ENCODE assay signal across 8 cellular contexts in the genomic region with DNA sequence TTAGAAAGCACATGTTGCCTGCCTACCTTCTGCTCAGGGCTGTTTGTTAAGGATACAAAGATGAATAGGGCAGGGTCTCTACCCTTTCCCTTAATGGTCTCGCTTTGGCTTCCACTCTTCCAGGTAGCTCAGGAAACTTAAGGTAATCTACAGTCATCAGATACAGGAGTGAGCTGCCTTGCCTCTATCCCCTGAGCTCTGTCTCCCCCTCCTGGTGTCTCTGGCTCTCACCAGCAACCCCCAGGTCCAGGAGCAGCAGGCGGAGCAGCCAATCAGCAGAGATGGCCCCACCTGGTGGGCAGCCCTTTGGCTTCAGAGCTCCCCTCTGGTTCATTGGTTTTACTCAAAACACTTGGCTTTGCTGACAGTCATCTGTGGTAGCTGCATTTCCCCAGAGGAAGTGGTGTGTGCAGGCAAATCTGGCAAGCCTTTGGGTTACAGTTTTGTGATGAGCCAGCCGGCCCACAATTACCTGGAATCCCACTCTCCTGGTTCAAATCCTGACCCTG. TPM values are rescaled to one million over a fixed set of nuclear protein-coding genes. Genes with fewer than 3 reads are reported as not detected.
A peak's percentile ranks its signal among the peaks of the same experiment; 100 is the strongest.
DNase-seq lines count a peak whose midpoint lies in the region; ATAC-seq, FAIRE-seq and TF ChIP-seq lines count a peak whose summit lies in the region.

No MANE protein-coding gene starts in this region.

- no peaks in the 10 kb centered on the region for H3K9me1 ChIP-seq in K562 (ENCODE audit: control insufficient read depth, insufficient read depth, low read length)

- H2AFZ ChIP-seq in K562 (ENCODE audit: low read depth, low read length): no peak overlapping the region

- TF ChIP-seq CTCF in AG04450 (IDR thresholded peaks at IDR 0.05; ENCODE audit: low read depth, low read length): peak; percentile 96
- TF ChIP-seq CTCF in K562 (IDR thresholded peaks at IDR 0.05 in 2 of 3, conservative IDR thresholded peaks at IDR 0.05 in 1 of 3; ENCODE audit: insufficient read depth in 2 of 3, low read depth in 1 of 3, low read length in 3 of 3): peak; percentile 99 to 100 (median 99)

- POLR2A ChIA-PET in AG04450 (lab: Yijun Ruan, JAX) (interaction anchor here (1.1 to 1.5 kb wide), 2 partner anchors 110 to 162 kb away, joined by 3 to 4 read pairs; no protein-coding TSS in a partner anchor), K562 (lab: Yijun Ruan, JAX) (interaction anchor here (0.6 to 2.0 kb wide), 16 partner anchors 11 to 839 kb away, joined by 3 to 17 read pairs (median 4); partner anchors contain the start of genes RPSA and XIRP1)

- TF ChIP-seq EP300 in K562 (IDR thresholded peaks at IDR 0.05; ENCODE audit: low read length): peak; percentile 29; the same call in 1 of the 2 replicates

- H3K79me2 ChIP-seq in K562 (ENCODE audit: control insufficient read depth, insufficient read depth, low read length): no peaks in the 10 kb centered on the region

- peak; percentile 100 for TF ChIP-seq RAD21 in K562 (CRISPR knock-in tag; conservative IDR thresholded peaks at IDR 0.05 in 1 of 2, IDR thresholded peaks at IDR 0.05 in 1 of 2)

- no peak overlapping the region for H3K4me2 ChIP-seq in K562 (ENCODE audit: insufficient read depth, low read length)

- peak; percentile 46 for DNase-seq in AG04450 (ENCODE audit: low read depth, low spot score)
- DNase-seq in NCI-H2107 (lab: John Stamatoyannopoulos, UW): peak; percentile 31
- peak; percentile 81 for DNase-seq in UCSD-AML1 (lab: John Stamatoyannopoulos, UW; ENCODE audit: unreplicated experiment)
- DNase-seq in K562 (ENCODE audit: extremely low read depth in 1 of 4, low spot score in 3 of 4): peak; percentile 90 to 97 (median 94)
- DNase-seq in iPS-NIHi11 (ENCODE audit: low spot score): peak; percentile 97
- peak; percentile 59 to 61 for DNase-seq in stimulated activated CD4-positive, alpha-beta T cell treated with anti-CD3 and anti-CD28 coated beads, Interleukin-15, amount 100 ng/mL, for 1 hour (ENCODE audit: low read depth in 1 of 2, low spot score in 1 of 2)

- no peaks in the 10 kb centered on the region for H3K36me3 ChIP-seq in K562 (ENCODE audit: control insufficient read depth, insufficient read depth, low read length)

- in situ Hi-C loops in K562 (cut with MboI): loop anchor here (5.0 kb wide), 2 partner anchors 101 to 161 kb away; no protein-coding TSS in a partner anchor

- BruUV-seq in K562 (replicated peaks; lab: Mats Ljungman, UMichigan): no TSS peak

- H3K4me1 ChIP-seq in K562 (replicated peaks in 1 of 2; ENCODE audit: control insufficient read depth in 2 of 2, insufficient read depth in 2 of 2, low read length in 2 of 2): peaks cover 3 to 21% of the 10 kb centered on the region in 2 experiments; a peak in 3 of 5 replicates

- ATAC-seq in GM18858 (IDR thresholded peaks at IDR 0.05; ENCODE audit: unreplicated experiment): peak; percentile 97
- peak; percentile 98 for ATAC-seq in HG03045 (IDR thresholded peaks at IDR 0.05; ENCODE audit: unreplicated experiment)
- peak; percentile 96 for ATAC-seq in K562

- no peaks in the 10 kb centered on the region for H3K27me3 ChIP-seq in AG04450 (ENCODE audit: control insufficient read depth, insufficient read depth, low read length)
- peaks cover 0 to 4% of the 10 kb centered on the region in 2 experiments; a peak in 1 of 5 replicates for H3K27me3 ChIP-seq in K562 (ENCODE audit: control insufficient read depth in 2 of 2, insufficient read depth in 2 of 2, low read length in 2 of 2)

- intact Hi-C loops in K562 (cut with micrococcal nuclease): loop anchor here (1.0 to 2.0 kb wide), 6 partner anchors 80 to 288 kb away; no protein-coding TSS in a partner anchor

- H3K27ac ChIP-seq in AG04450 (ENCODE audit: low read depth, low read length): no peak overlapping the region
- H3K27ac ChIP-seq in K562 (ENCODE audit: extremely low read depth, low read depth, low read length): no peak overlapping the region

- CTCF ChIA-PET in AG04450 (lab: Charles Lee): interaction anchor here (0.6 to 11.8 kb wide), 50 partner anchors 10 to 996 kb away, joined by 3 to 446 read pairs (median 4); partner anchors contain the start of genes CX3CR1, EXOG, GORASP1 and TTC21A
- CTCF ChIA-PET in K562 (lab: Yijun Ruan, JAX; ENCODE audit: low intra/inter-chr PET ratio): interaction anchor here (0.8 to 3.8 kb wide), 11 partner anchors 64 to 288 kb away, joined by 3 to 63 read pairs (median 4); partner anchors contain the start of gene XIRP1

- no peaks in the 10 kb centered on the region for H4K20me1 ChIP-seq in K562 (replicated peaks; ENCODE audit: control insufficient read depth, insufficient read depth, low read length)

- FAIRE-seq in K562 (lab: Jason Lieb, UNC): peak; percentile 93

- H3K9me3 ChIP-seq in AG04450 (ENCODE audit: control insufficient read depth, insufficient read depth, low read length) (no peaks in the 10 kb centered on the region), K562 (replicated peaks; ENCODE audit: control insufficient read depth, insufficient read depth, low read depth, low read length) (no peaks in the 10 kb centered on the region)

- no peak overlapping the region for H3K9ac ChIP-seq in K562 (ENCODE audit: insufficient read depth in 1 of 2, low read depth in 2 of 2, low read length in 2 of 2)

- 12% methylated on average over 3 of the region's 3 CpGs for whole genome bisulfite sequencing in K562 (ENCODE audit: insufficient coverage, low coverage, missing lambda C conversion rate)

- H3K4me3 ChIP-seq in AG04450 (ENCODE audit: low read depth, low read length): no peak overlapping the region
- no peak overlapping the region for H3K4me3 ChIP-seq in K562

- no peak for TF ChIP-seq POLR2A in K562 (conservative IDR thresholded peaks at IDR 0.05)

TF ChIP-seq in K562, 482 proteins besides CTCF, POLR2A, EP300 and RAD21 (continues in another document):
- TF ChIP-seq, protein P1, sequence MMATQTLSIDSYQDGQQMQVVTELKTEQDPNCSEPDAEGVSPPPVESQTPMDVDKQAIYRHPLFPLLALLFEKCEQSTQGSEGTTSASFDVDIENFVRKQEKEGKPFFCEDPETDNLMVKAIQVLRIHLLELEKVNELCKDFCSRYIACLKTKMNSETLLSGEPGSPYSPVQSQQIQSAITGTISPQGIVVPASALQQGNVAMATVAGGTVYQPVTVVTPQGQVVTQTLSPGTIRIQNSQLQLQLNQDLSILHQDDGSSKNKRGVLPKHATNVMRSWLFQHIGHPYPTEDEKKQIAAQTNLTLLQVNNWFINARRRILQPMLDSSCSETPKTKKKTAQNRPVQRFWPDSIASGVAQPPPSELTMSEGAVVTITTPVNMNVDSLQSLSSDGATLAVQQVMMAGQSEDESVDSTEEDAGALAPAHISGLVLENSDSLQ (IDR thresholded peaks at IDR 0.05): peak; percentile 95
- peak; percentile 46; the same call in 1 of the 2 replicates for TF ChIP-seq GABPB1 (CRISPR knock-in tag; IDR thresholded peaks at IDR 0.05)
- no peak for TF ChIP-seq EGR1 (conservative IDR thresholded peaks at IDR 0.05)
- TF ChIP-seq ZBTB7A (IDR thresholded peaks at IDR 0.05; ENCODE audit: borderline replicate concordance, control insufficient read depth, low read depth, low read length): peak; percentile 42; the same call in 1 of the 2 replicates
- no peak for TF ChIP-seq SAP30 (IDR thresholded peaks at IDR 0.05; ENCODE audit: borderline replicate concordance, insufficient read depth, low read depth, low read length, poor library complexity, severe bottlenecking)

RNA-seq across cellular contexts. Expression of gene CX3CR1, which starts 8.5 kb away (rescaled TPM):
- polyA plus RNA-seq in AG04450 (2011; rRNA removed): not detected in 2 replicates
- polyA minus RNA-seq in AG04450 (2011; rRNA and poly(A)+ RNA removed): not detected in 2 replicates
- not detected in 2 replicates for total RNA-seq in K562 (2011; cell fraction: chromatin; rRNA removed; ENCODE audit: low replicate concordance)
- not detected in 2 replicates for total RNA-seq in K562 (2011; cell fraction: nucleolus; rRNA removed)
- not detected in 2 replicates for total RNA-seq in K562 (2011; cell fraction: nucleoplasm; rRNA removed)
- not detected in 2 replicates for total RNA-seq in K562 (2014; rRNA removed)
- total RNA-seq in K562 (2014; rRNA removed; fragmentation: Illumina TruSeq; extraction: Trizol): not detected in 2 replicates
- not detected in 2 replicates for total RNA-seq in K562 (2015; rRNA removed; fragmentation: Illumina TruSeq; extraction: Trizol)
- total RNA-seq in K562 (2021): not detected in 2 replicates
- 0.21 TPM in 1 of 2 replicates, not detected in the other for polyA plus RNA-seq in K562 (2011; rRNA removed)
- not detected in 2 replicates for polyA plus RNA-seq in K562 (2011; cell fraction: cytosol; rRNA removed)
- polyA plus RNA-seq in K562 (2011; cell fraction: nucleus; rRNA removed): not detected in 2 replicates
- 0.17 TPM in 1 of 2 replicates, not detected in the other for polyA plus RNA-seq in K562 (2012)
- polyA plus RNA-seq in K562 (2014; fragmentation: Illumina TruSeq; extraction: Trizol): not detected in 2 replicates
- polyA plus RNA-seq in K562 (2014; fragmentation: Nextera tagmentation; extraction: Ambion mirVana): not detected
- 0.03 TPM in 1 of 2 replicates, not detected in the other for polyA plus RNA-seq in K562 (2014; rRNA removed)
- polyA minus RNA-seq in K562 (2011; rRNA and poly(A)+ RNA removed): not detected in 2 replicates
- polyA minus RNA-seq in K562 (2011; cell fraction: cytosol; rRNA and poly(A)+ RNA removed): not detected in 2 replicates
- not detected in 2 replicates for polyA minus RNA-seq in K562 (2011; cell fraction: nucleus; rRNA and poly(A)+ RNA removed)

RNA-seq across cellular contexts. Expression of gene CCR8, which starts 41.2 kb away (rescaled TPM):
- polyA plus RNA-seq in AG04450 (2011; rRNA removed) (not detected in 2 replicates), K562 (2011; rRNA removed) (not detected in 2 replicates), K562 (2014; fragmentation: Illumina TruSeq; extraction: Trizol) (not detected in 2 replicates), K562 (2014; fragmentation: Nextera tagmentation; extraction: Ambion mirVana) (not detected), K562 (2014; rRNA removed) (not detected in 2 replicates)
- polyA minus RNA-seq in AG04450 (2011; rRNA and poly(A)+ RNA removed): not detected in 2 replicates
- total RNA-seq in K562 (2011; cell fraction: chromatin; rRNA removed; ENCODE audit: low replicate concordance): not detected in 2 replicates
- not detected in 2 replicates for total RNA-seq in K562 (2011; cell fraction: nucleolus; rRNA removed)
- total RNA-seq in K562 (2011; cell fraction: nucleoplasm; rRNA removed): not detected in 2 replicates
- total RNA-seq in K562 (2014; rRNA removed) (not detected in 2 replicates), K562 (2014; rRNA removed; fragmentation: Illumina TruSeq; extraction: Trizol) (not detected in 2 replicates), K562 (2015; rRNA removed; fragmentation: Illumina TruSeq; extraction: Trizol) (not detected in 2 replicates), K562 (2021) (not detected in 2 replicates)
- 0.04 TPM in 1 of 2 replicates, not detected in the other for polyA plus RNA-seq in K562 (2011; cell fraction: cytosol; rRNA removed)
- not detected in 2 replicates for polyA plus RNA-seq in K562 (2011; cell fraction: nucleus; rRNA removed)
- 0.09 TPM in 1 of 2 replicates, not detected in the other for polyA plus RNA-seq in K562 (2012)
- not detected in 2 replicates for polyA minus RNA-seq in K562 (2011; rRNA and poly(A)+ RNA removed)
- polyA minus RNA-seq in K562 (2011; cell fraction: cytosol; rRNA and poly(A)+ RNA removed): not detected in 2 replicates
- polyA minus RNA-seq in K562 (2011; cell fraction: nucleus; rRNA and poly(A)+ RNA removed): not detected in 2 replicates

Comparison
In these comparisons a context has a peak if more than half of its experiments do, and no peak if none do; other contexts are left out.
1. DNase-seq: peak in every context shown above with its lines; median percentile 97 in iPS-NIHi11; 94 in K562; 81 in UCSD-AML1; 60 in stimulated activated CD4-positive, alpha-beta T cell treated with anti-CD3 and anti-CD28 coated beads, Interleukin-15, amount 100 ng/mL, for 1 hour; 46 in AG04450; 31 in NCI-H2107.